25 cellular contexts compared by ENCODE assay signal in the genomic region with DNA sequence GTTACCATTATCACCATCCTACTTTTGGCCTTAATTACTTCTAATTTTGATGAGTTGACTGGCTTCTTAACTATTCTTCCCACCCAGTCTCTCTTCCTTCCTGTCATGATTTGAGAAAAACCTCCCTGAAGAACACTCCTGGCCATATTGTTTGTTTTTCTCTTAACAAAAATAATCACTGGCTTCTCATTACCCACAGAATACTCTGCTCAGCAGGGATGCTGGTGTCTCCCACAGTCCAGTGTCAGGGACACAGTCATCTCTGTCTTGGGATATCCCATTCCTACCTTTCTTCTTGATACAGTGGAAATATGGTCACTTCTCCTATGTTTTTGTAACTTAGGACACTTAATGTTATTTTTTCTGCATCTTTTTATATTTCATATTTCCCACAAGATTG.
"Had no signal": no experiment of that assay in that cellular context is flagged by ENCODE, and none has a peak within 500 bp of the region (broad histone marks: within the 10 kb centered on the region; RNA-seq: fewer than 3 reads in every experiment).

No MANE protein-coding gene starts in this region.

- ATAC-seq: activated CD8-positive, alpha-beta memory T cell treated with anti-CD3 and anti-CD28 coated beads, Interleukin-2, amount 10 ng/mL, durations not matched to agents 7 days and 5 days; activated CD8-positive, alpha-beta T cell treated with anti-CD3 and anti-CD28 coated beads for 36 hours; activated naive CD4-positive, alpha-beta T cell treated with anti-CD3 and anti-CD28 coated beads, Interleukin-2, amount 50 U/mL, for 72 hours; effector memory CD8-positive, alpha-beta T cell; gastroesophageal sphincter; heart left ventricle; left cardiac atrium; right lobe of liver; stimulated activated memory B cell treated with anti-CD40 and anti-IgM and Interleukin-4, amounts not matched to agents 10 μg/mL and 1 μg/mL and 100 μg/mL, for 72 hours had no signal

- DNase-seq: activated CD4-positive, alpha-beta T cell treated with anti-CD3 and anti-CD28 coated beads, Interleukin-2, amount 10 ng/mL, durations not matched to agents 7 days and 5 days; activated CD4-positive, CD25-positive, alpha-beta regulatory T cell treated with anti-CD3 and anti-CD28 coated beads, Interleukin-2, amount 50 U/mL, for 72 hours; activated CD8-positive, alpha-beta memory T cell treated with anti-CD3 and anti-CD28 coated beads, Interleukin-2, amount 10 ng/mL, durations not matched to agents 7 days and 5 days; activated CD8-positive, alpha-beta T cell treated with anti-CD3 and anti-CD28 coated beads for 36 hours; activated gamma-delta T cell treated with Interleukin-2 at 50 U/mL for 16 hours; activated T-cell treated with anti-CD3 and anti-CD28 coated beads for 4 hours; aorta; brain microvascular endothelial cell; caudate nucleus; effector memory CD8-positive, alpha-beta T cell; heart left ventricle; left cardiac atrium; nucleus accumbens; posterior cingulate gyrus; right lobe of liver; stimulated activated CD4-positive, alpha-beta T cell treated with anti-CD3 and anti-CD28 coated beads, Interleukin-2, amount 100 ng/mL, for 24 hours; stomach; WERI-Rb-1 had no signal

- H3K9me3 ChIP-seq: gastroesophageal sphincter, right lobe of liver, stomach, suprapubic skin, tibial nerve had no signal

- H3K9me3 Mint-ChIP-seq: activated CD4-positive, alpha-beta T cell treated with anti-CD3 and anti-CD28 coated beads, Interleukin-2, amount 10 ng/mL, durations not matched to agents 7 days and 5 days; activated CD8-positive, alpha-beta T cell treated with anti-CD3 and anti-CD28 coated beads for 36 hours; activated naive CD4-positive, alpha-beta T cell treated with anti-CD3 and anti-CD28 coated beads, Interleukin-2, amount 50 U/mL, for 72 hours; activated T-helper 1 cell treated with anti-CD3 and anti-CD28 coated beads, Interleukin-12 subunit alpha, Interleukin-12 subunit beta, Interleukin-2, Interleukin-4 antibody, amounts not matched to agents 30 ng/mL and 10 ng/mL and 1 ng/mL, durations not matched to agents 14 hours and 24 hours and 36 hours; effector memory CD8-positive, alpha-beta T cell; stimulated activated memory B cell treated with anti-CD40 and anti-IgM and Interleukin-4, amounts not matched to agents 10 μg/mL and 1 μg/mL and 100 μg/mL, for 72 hours had no signal

- H3K27ac ChIP-seq: brain microvascular endothelial cell, gastroesophageal sphincter, heart left ventricle, right lobe of liver, skin epidermis, stomach, suprapubic skin, WERI-Rb-1 had no signal

- H3K36me3 ChIP-seq: brain microvascular endothelial cell, gastroesophageal sphincter, heart left ventricle, right lobe of liver, stomach, suprapubic skin, tibial nerve, WERI-Rb-1 had no signal

- H3K4me3 Mint-ChIP-seq: activated CD4-positive, alpha-beta T cell treated with anti-CD3 and anti-CD28 coated beads, Interleukin-2, amount 10 ng/mL, durations not matched to agents 7 days and 5 days; activated CD8-positive, alpha-beta memory T cell treated with anti-CD3 and anti-CD28 coated beads, Interleukin-2, amount 10 ng/mL, durations not matched to agents 7 days and 5 days; activated CD8-positive, alpha-beta T cell treated with anti-CD3 and anti-CD28 coated beads for 36 hours; activated T-helper 1 cell treated with anti-CD3 and anti-CD28 coated beads, Interleukin-12 subunit alpha, Interleukin-12 subunit beta, Interleukin-2, Interleukin-4 antibody, amounts not matched to agents 30 ng/mL and 10 ng/mL and 1 ng/mL, durations not matched to agents 14 hours and 24 hours and 36 hours; effector memory CD8-positive, alpha-beta T cell; stimulated activated memory B cell treated with anti-CD40 and anti-IgM and Interleukin-4, amounts not matched to agents 10 μg/mL and 1 μg/mL and 100 μg/mL, for 72 hours had no signal

- H3K4me3 ChIP-seq: gastroesophageal sphincter, heart left ventricle, right lobe of liver, skin epidermis, stomach, suprapubic skin, tibial nerve had no signal

- H3K27me3 Mint-ChIP-seq: activated CD4-positive, alpha-beta T cell treated with anti-CD3 and anti-CD28 coated beads, Interleukin-2, amount 10 ng/mL, durations not matched to agents 7 days and 5 days; activated CD8-positive, alpha-beta T cell treated with anti-CD3 and anti-CD28 coated beads for 36 hours; stimulated activated memory B cell treated with anti-CD40 and anti-IgM and Interleukin-4, amounts not matched to agents 10 μg/mL and 1 μg/mL and 100 μg/mL, for 72 hours had no signal

- H3K27ac Mint-ChIP-seq: activated CD4-positive, alpha-beta T cell treated with anti-CD3 and anti-CD28 coated beads, Interleukin-2, amount 10 ng/mL, durations not matched to agents 7 days and 5 days; activated CD8-positive, alpha-beta memory T cell treated with anti-CD3 and anti-CD28 coated beads, Interleukin-2, amount 10 ng/mL, durations not matched to agents 7 days and 5 days; activated CD8-positive, alpha-beta T cell treated with anti-CD3 and anti-CD28 coated beads for 36 hours; activated naive CD4-positive, alpha-beta T cell treated with anti-CD3 and anti-CD28 coated beads, Interleukin-2, amount 50 U/mL, for 72 hours; activated T-helper 1 cell treated with anti-CD3 and anti-CD28 coated beads, Interleukin-12 subunit alpha, Interleukin-12 subunit beta, Interleukin-2, Interleukin-4 antibody, amounts not matched to agents 30 ng/mL and 10 ng/mL and 1 ng/mL, durations not matched to agents 14 hours and 24 hours and 36 hours; effector memory CD8-positive, alpha-beta T cell; stimulated activated memory B cell treated with anti-CD40 and anti-IgM and Interleukin-4, amounts not matched to agents 10 μg/mL and 1 μg/mL and 100 μg/mL, for 72 hours had no signal

- H3K4me1 Mint-ChIP-seq: activated CD4-positive, alpha-beta T cell treated with anti-CD3 and anti-CD28 coated beads, Interleukin-2, amount 10 ng/mL, durations not matched to agents 7 days and 5 days; activated CD8-positive, alpha-beta memory T cell treated with anti-CD3 and anti-CD28 coated beads, Interleukin-2, amount 10 ng/mL, durations not matched to agents 7 days and 5 days had no signal

- H3K36me3 Mint-ChIP-seq: activated CD8-positive, alpha-beta memory T cell treated with anti-CD3 and anti-CD28 coated beads, Interleukin-2, amount 10 ng/mL, durations not matched to agents 7 days and 5 days; activated naive CD4-positive, alpha-beta T cell treated with anti-CD3 and anti-CD28 coated beads, Interleukin-2, amount 50 U/mL, for 72 hours; stimulated activated memory B cell treated with anti-CD40 and anti-IgM and Interleukin-4, amounts not matched to agents 10 μg/mL and 1 μg/mL and 100 μg/mL, for 72 hours had no signal

- H3K27me3 ChIP-seq: brain microvascular endothelial cell, gastroesophageal sphincter, heart left ventricle, right lobe of liver, stomach, suprapubic skin, tibial nerve had no signal
